ENCODE assay signal across 9 cellular contexts in genomic region chr12:117963836-117964235, GRCh38. TPM values are rescaled to one million over a fixed set of nuclear protein-coding genes. Genes with fewer than 3 reads are reported as not detected.
"Had no signal": no experiment of that assay in that cellular context is flagged by ENCODE, and none has a peak within 500 bp of the region (broad histone marks: within the 10 kb centered on the region; RNA-seq: fewer than 3 reads in every experiment).

No MANE protein-coding gene starts in this region.

- H3K27ac Mint-ChIP-seq: GM23338, H9, HFFc6 had no signal

- H3K4me3 ChIP-seq: GM23248, GM23338, HAP-1 had no signal

- ATAC-seq: GM23338, HCT116 had no signal

- DNase-seq: GM23248, GOT3, H7, H9, HCEC 1CT, HFFc6 had no signal

- H3K4me1 ChIP-seq: HAP-1 had no signal

- H3K9me3 Mint-ChIP-seq: GM23338, H9, HFFc6 had no signal

- H3K9ac ChIP-seq: GM23248 had no signal

- H3K9me3 ChIP-seq: HAP-1 had no signal

- H3K27ac ChIP-seq: GM23248 had no signal

- H3K4me3 Mint-ChIP-seq: GM23338, H9, HFFc6 had no signal

- H3K36me3 ChIP-seq: HAP-1 had no signal

RNA-seq across cellular contexts. Expression of gene KSR2, which starts 5.0 kb away (rescaled TPM):
- total RNA-seq: GM23248 had no signal
- polyA plus RNA-seq: GM23248 had no signal
